In the genomic region with DNA sequence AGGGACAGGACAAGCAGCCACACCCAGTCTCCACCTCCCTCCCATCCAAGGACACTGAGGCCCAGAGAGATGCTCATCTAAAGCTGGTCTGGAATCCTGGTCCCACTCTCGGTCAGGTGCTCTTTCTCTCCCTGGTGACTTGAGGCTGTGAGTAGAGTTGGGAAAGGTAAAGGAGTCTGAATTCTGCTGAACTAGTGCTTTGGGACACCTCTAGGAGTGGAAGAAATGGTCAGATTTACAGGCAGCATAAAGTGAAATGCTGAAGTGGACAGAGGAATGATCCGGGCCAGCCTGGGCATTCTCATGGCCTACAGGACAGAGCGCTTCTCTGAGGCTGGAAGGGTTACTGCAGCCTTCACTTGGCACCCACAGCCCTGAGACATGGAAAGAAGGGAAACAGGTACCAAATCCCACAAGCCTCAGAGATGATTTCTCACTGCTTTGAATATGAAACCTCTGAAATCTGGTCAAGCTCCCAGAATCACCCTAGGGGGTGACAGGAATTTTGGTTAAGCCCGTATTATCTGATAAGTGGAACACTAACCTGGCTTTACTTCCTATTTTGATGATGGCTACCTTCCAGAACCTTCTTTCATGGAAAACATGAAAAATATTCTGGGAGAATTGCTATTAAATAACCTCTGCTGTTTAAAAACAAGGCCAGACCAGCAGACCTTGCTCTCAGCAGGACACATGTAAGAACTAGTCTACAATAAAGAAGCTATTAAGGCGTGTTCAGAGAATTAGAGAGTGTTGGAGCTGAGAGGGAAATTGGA, we compare ENCODE assay signal across 12 cellular contexts.
DNase-seq lines count a peak whose midpoint lies in the region; ATAC-seq and TF ChIP-seq lines count a peak whose summit lies in the region.
"Had no signal": no experiment of that assay in that cellular context is flagged by ENCODE, and none has a peak within 500 bp of the region (broad histone marks: within the 10 kb centered on the region; RNA-seq: fewer than 3 reads in every experiment).

No MANE protein-coding gene starts in this region.

- H3K27ac ChIP-seq in foreskin keratinocyte, result no peak overlapping the region
- no peak overlapping the region for H3K27ac ChIP-seq in osteoblast (ENCODE audit: low read depth, low read length)
- peak overlapping the region; percentile 59 for H3K27ac ChIP-seq in urinary bladder (ENCODE audit: low read depth)
- H3K27ac ChIP-seq: PC-9 had no signal

- ATAC-seq in activated B cell treated with CpG ODN at 0.5 μM for 24 hours (ENCODE audit: low read depth) (no peak), foreskin keratinocyte (no peak), GM19452 (IDR thresholded peaks at IDR 0.05; ENCODE audit: unreplicated experiment) (no peak), GM21717 (IDR thresholded peaks at IDR 0.05; ENCODE audit: unreplicated experiment) (no peak)

- H2AFZ ChIP-seq in osteoblast (ENCODE audit: low read length), result no peak overlapping the region
- H2AFZ ChIP-seq: PC-9 had no signal

- POLR2A ChIA-PET in activated B cell treated with CpG ODN at 0.5 μM for 24 hours (lab: Charles Lee), result interaction anchor here (1.1 to 18.7 kb wide), 6 partner anchors 13 to 305 kb away, joined by 3 to 585 read pairs (median 8); a partner anchor contains a TSS

- DNase-seq in activated B cell treated with CpG ODN at 0.5 μM for 24 hours (no peak), foreskin keratinocyte (no peak), osteoblast (ENCODE audit: insufficient read length, low spot score, missing footprints) (peak; percentile 82), HuH-7 (ENCODE audit: low spot score) (no peak), foreskin fibroblast (no peak)
- DNase-seq: amygdala; DND-41; PC-9; stimulated activated naive CD4-positive, alpha-beta T cell had no signal

- H3K4me3 ChIP-seq in osteoblast (ENCODE audit: insufficient read depth, low read length), result no peak overlapping the region
- H3K4me3 ChIP-seq in urinary bladder (ENCODE audit: low read depth, low read length), result no peak overlapping the region
- H3K4me3 ChIP-seq in foreskin fibroblast (ENCODE audit: low read depth in 1 of 2, low read length in 2 of 2), result no peak overlapping the region
- H3K4me3 ChIP-seq: PC-9 had no signal

- no peaks in the 10 kb centered on the region for H3K9me3 Mint-ChIP-seq in activated B cell treated with CpG ODN at 0.5 μM for 24 hours

- H3K27me3 ChIP-seq in foreskin keratinocyte (no peaks in the 10 kb centered on the region), osteoblast (ENCODE audit: insufficient read depth, low read length) (no peaks in the 10 kb centered on the region)

- peak overlapping the region; percentile 94 for H3K27ac Mint-ChIP-seq in activated B cell treated with CpG ODN at 0.5 μM for 24 hours

- TF ChIP-seq CTCF in activated B cell treated with CpG ODN at 0.5 μM for 24 hours (IDR thresholded peaks at IDR 0.05) (no peak), foreskin keratinocyte (conservative IDR thresholded peaks at IDR 0.05) (peak; percentile 9), osteoblast (IDR thresholded peaks at IDR 0.05; ENCODE audit: extremely low read depth, low read depth, low read length) (no peak), foreskin fibroblast (IDR thresholded peaks at IDR 0.05; ENCODE audit: low read depth, low read length) (no peak)

- no peak overlapping the region for H3K4me3 Mint-ChIP-seq in activated B cell treated with CpG ODN at 0.5 μM for 24 hours

- CTCF ChIA-PET in activated B cell treated with CpG ODN at 0.5 μM for 24 hours (lab: Charles Lee), result no interaction called here

- H3K79me2 ChIP-seq in osteoblast (ENCODE audit: insufficient read depth, low read length), result no peaks in the 10 kb centered on the region

- H3K36me3 ChIP-seq in osteoblast (ENCODE audit: insufficient read depth, low read length) (no peaks in the 10 kb centered on the region), urinary bladder (ENCODE audit: insufficient read depth) (no peaks in the 10 kb centered on the region)

- H3K27me3 Mint-ChIP-seq in activated B cell treated with CpG ODN at 0.5 μM for 24 hours, result no peaks in the 10 kb centered on the region

- H3K9me3 ChIP-seq in osteoblast (ENCODE audit: low read depth, low read length), result no peaks in the 10 kb centered on the region

- intact Hi-C loops in activated B cell treated with CpG ODN at 0.5 μM for 24 hours (cut with micrococcal nuclease), result no loop called here

- H3K36me3 Mint-ChIP-seq in activated B cell treated with CpG ODN at 0.5 μM for 24 hours (ENCODE audit: low read depth), result no peaks in the 10 kb centered on the region

- WGBS in urinary bladder, result 49% methylated on average over 5 of the region's 5 CpGs

- H3K4me1 ChIP-seq in foreskin keratinocyte (peaks cover 43% of the 10 kb centered on the region), osteoblast (ENCODE audit: insufficient read depth, low read length) (peaks cover 15% of the 10 kb centered on the region), urinary bladder (ENCODE audit: insufficient read depth) (no peaks in the 10 kb centered on the region)

- H3K4me1 Mint-ChIP-seq in activated B cell treated with CpG ODN at 0.5 μM for 24 hours, result peaks cover 81% of the 10 kb centered on the region

- no peak overlapping the region for H3K4me2 ChIP-seq in osteoblast (ENCODE audit: insufficient read depth, low read length)
- H3K4me2 ChIP-seq: PC-9 had no signal

- H4K20me1 ChIP-seq in osteoblast (ENCODE audit: insufficient read depth, low read length), result no peaks in the 10 kb centered on the region
